ENCODE assay signal across 20 cellular contexts in the genomic region with DNA sequence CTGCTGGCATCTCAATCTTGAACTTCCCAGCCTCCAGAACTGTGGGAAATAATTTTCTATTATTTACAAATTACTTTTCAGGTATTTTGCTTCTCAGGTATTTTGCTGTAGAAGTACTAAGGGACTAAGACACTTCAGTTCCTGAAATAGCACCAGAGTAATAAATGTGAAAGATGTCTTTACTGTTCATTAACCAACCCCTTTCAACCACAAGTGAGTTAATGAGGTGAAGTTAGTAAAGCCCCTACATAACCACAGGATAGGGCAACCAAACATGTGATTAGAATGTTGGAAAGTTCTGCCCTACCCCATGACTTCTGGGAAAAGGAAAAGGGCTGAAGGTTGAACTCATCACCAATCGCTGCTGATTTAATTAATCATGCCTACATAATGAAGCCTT. TPM values are rescaled to one million over a fixed set of nuclear protein-coding genes. Genes with fewer than 3 reads are reported as not detected.
DNase-seq lines count a peak whose midpoint lies in the region; ATAC-seq and TF ChIP-seq lines count a peak whose summit lies in the region.
"Had no signal": no experiment of that assay in that cellular context is flagged by ENCODE, and none has a peak within 500 bp of the region (broad histone marks: within the 10 kb centered on the region; RNA-seq: fewer than 3 reads in every experiment).

No MANE protein-coding gene starts in this region.

- WGBS in right lobe of liver (ENCODE audit: insufficient coverage, low coverage, low lambda C conversion rate, missing lambda C conversion rate) = 82% methylated on average over 1 of the region's 1 CpG

- DNase-seq in left ventricle myocardium inferior (no peak), Right ventricle myocardium superior (no peak), T-helper 17 cell (no peak), mesothelial cell of epicardium (ENCODE audit: low spot score in 2 of 2, unreplicated experiment in 2 of 2) (no peak), A673 (ENCODE audit: low spot score) (no peak), left lung (no peak), right lobe of liver (no peak)
- DNase-seq: body of pancreas; foreskin keratinocyte; left ventricle myocardium superior; NCI-H1694; NCI-H2171 treated with DMSO at 0.1 percent for 48 hours; NCI-H524 treated with DMSO at 0.1 percent for 48 hours; NK-92 treated with Interleukin-12 subunit alpha and Interleukin-12 subunit beta, amount 100 ng/mL, for 24 hours; SIG-M5; stimulated activated CD4-positive, alpha-beta T cell treated with anti-CD3 and anti-CD28 coated beads, Interleukin-15, amount 100 ng/mL, for 24 hours; SW 1271 had no signal

- peaks cover 2% of the 10 kb centered on the region for H3K4me1 Mint-ChIP-seq in T-helper 17 cell
- H3K4me1 Mint-ChIP-seq in mesothelial cell of epicardium = peaks cover 3% of the 10 kb centered on the region
- H3K4me1 Mint-ChIP-seq: neural progenitor cell had no signal

- no peak for TF ChIP-seq POLR2A in right lobe of liver (IDR thresholded peaks at IDR 0.05)

- TF ChIP-seq CTCF in left ventricle myocardium inferior (IDR thresholded peaks at IDR 0.05; ENCODE audit: borderline replicate concordance) = no peak
- TF ChIP-seq CTCF in mesothelial cell of epicardium (IDR thresholded peaks at IDR 0.05; ENCODE audit: unreplicated experiment) = no peak
- TF ChIP-seq CTCF in A673 (conservative IDR thresholded peaks at IDR 0.05; ENCODE audit: low read depth, low read length) = no peak
- no peak for TF ChIP-seq CTCF in left lung (IDR thresholded peaks at IDR 0.05)
- no peak for TF ChIP-seq CTCF in right lobe of liver (IDR thresholded peaks at IDR 0.05)

- H3K36me3 Mint-ChIP-seq in T-helper 17 cell (ENCODE audit: low read depth) = peaks cover 2% of the 10 kb centered on the region
- peaks cover 42% of the 10 kb centered on the region for H3K36me3 Mint-ChIP-seq in mesothelial cell of epicardium

- H3K9me3 Mint-ChIP-seq in mesothelial cell of epicardium = peaks cover 15% of the 10 kb centered on the region

- H3K27ac Mint-ChIP-seq in T-helper 17 cell (no peak overlapping the region), mesothelial cell of epicardium (peak overlapping the region; percentile 93)
- H3K27ac Mint-ChIP-seq: activated T-helper 17 cell treated with anti-CD3 and anti-CD28 coated beads, Interleukin-2, amount 50 U/mL, for 72 hours; neural progenitor cell had no signal

- intact Hi-C loops in left ventricle myocardium inferior (cut with micrococcal nuclease) = no loop called here
- intact Hi-C loops in Right ventricle myocardium superior (cut with DNase I) = no loop called here
- intact Hi-C loops in A673 (cut with micrococcal nuclease; ENCODE audit: unreplicated experiment) = no loop called here
- intact Hi-C loops in left lung (cut with DNase I) = no loop called here
- intact Hi-C loops in right lobe of liver (cut with DNase I) = loop anchor here in 1 of 2 donors (10.0 kb wide), 1 partner anchor 73 kb away; a partner anchor contains a TSS

- CTCF ChIA-PET in A673 (lab: Charles Lee) = no interaction called here

- H3K27me3 ChIP-seq in left ventricle myocardium inferior (ENCODE audit: low read depth) (no peaks in the 10 kb centered on the region), A673 (replicated peaks; ENCODE audit: insufficient read depth, low read depth, low read length, poor library complexity) (no peaks in the 10 kb centered on the region), left lung (no peaks in the 10 kb centered on the region), right lobe of liver (no peaks in the 10 kb centered on the region)
- H3K27me3 ChIP-seq: body of pancreas, foreskin keratinocyte, neural progenitor cell had no signal

- peaks cover 49% of the 10 kb centered on the region for H3K4me1 ChIP-seq in left ventricle myocardium inferior
- no peaks in the 10 kb centered on the region for H3K4me1 ChIP-seq in A673 (ENCODE audit: insufficient read depth, low read length, poor library complexity, severe bottlenecking)
- H3K4me1 ChIP-seq in left lung = peaks cover 4 to 9% of the 10 kb centered on the region in 2 donors
- H3K4me1 ChIP-seq in right lobe of liver = peaks cover 0 to 6% (median 0%) of the 10 kb centered on the region in 4 donors
- H3K4me1 ChIP-seq: foreskin keratinocyte had no signal

- no peaks in the 10 kb centered on the region for H3K9me3 ChIP-seq in left ventricle myocardium inferior (replicated peaks)
- H3K9me3 ChIP-seq in T-helper 17 cell (ENCODE audit: control insufficient read depth, low read length, poor library complexity, severe bottlenecking) = no peaks in the 10 kb centered on the region
- peaks cover 18% of the 10 kb centered on the region for H3K9me3 ChIP-seq in A673 (ENCODE audit: low read depth, low read length, poor library complexity, severe bottlenecking)
- H3K9me3 ChIP-seq in left lung = peaks cover 0 to 43% of the 10 kb centered on the region in 2 donors
- H3K9me3 ChIP-seq in right lobe of liver = no peaks in the 10 kb centered on the region
- H3K9me3 ChIP-seq: body of pancreas had no signal

- H3K27me3 Mint-ChIP-seq in T-helper 17 cell = no peaks in the 10 kb centered on the region
- no peaks in the 10 kb centered on the region for H3K27me3 Mint-ChIP-seq in mesothelial cell of epicardium (ENCODE audit: low read depth)
- H3K27me3 Mint-ChIP-seq: activated T-helper 17 cell treated with anti-CD3 and anti-CD28 coated beads, Interleukin-2, amount 50 U/mL, for 72 hours had no signal

- H3K4me3 ChIP-seq in left ventricle myocardium inferior = no peak overlapping the region
- H3K4me3 ChIP-seq in A673 (ENCODE audit: low read depth, low read length, poor library complexity, severe bottlenecking) = no peak overlapping the region
- no peak overlapping the region for H3K4me3 ChIP-seq in left lung
- H3K4me3 ChIP-seq in right lobe of liver = no peak overlapping the region
- H3K4me3 ChIP-seq: body of pancreas, neural progenitor cell had no signal

- ATAC-seq in Right ventricle myocardium superior (ENCODE audit: poor library complexity) = no peak
- no peak for ATAC-seq in T-helper 17 cell
- ATAC-seq in left lung = no peak
- no peak for ATAC-seq in right lobe of liver
- ATAC-seq: activated T-helper 17 cell treated with anti-CD3 and anti-CD28 coated beads, Interleukin-2, amount 50 U/mL, for 72 hours; body of pancreas; foreskin keratinocyte; HCT116; left ventricle myocardium superior had no signal

- POLR2A ChIA-PET in A673 (lab: Charles Lee; ENCODE audit: low non-redundant PET) = no interaction called here

- H3K36me3 ChIP-seq in left ventricle myocardium inferior (peaks cover 38% of the 10 kb centered on the region), A673 (ENCODE audit: insufficient read depth, low read length, poor library complexity, severe bottlenecking) (no peaks in the 10 kb centered on the region), left lung (peaks cover 0 to 31% of the 10 kb centered on the region in 2 donors), right lobe of liver (no peaks in the 10 kb centered on the region)

- no TSS peak for BruUV-seq in A673 (replicated peaks; lab: Mats Ljungman, UMichigan)

- peak overlapping the region; percentile 95 for H3K27ac ChIP-seq in left ventricle myocardium inferior (replicated peaks)
- H3K27ac ChIP-seq in A673 (ENCODE audit: low read depth, low read length, poor library complexity, severe bottlenecking) = no peak overlapping the region
- H3K27ac ChIP-seq in left lung = no peak overlapping the region
- no peak overlapping the region for H3K27ac ChIP-seq in right lobe of liver
- H3K27ac ChIP-seq: foreskin keratinocyte, neural progenitor cell had no signal

- H3K4me3 Mint-ChIP-seq in T-helper 17 cell (peak overlapping the region; percentile 22), mesothelial cell of epicardium (peak overlapping the region; percentile 65)
- H3K4me3 Mint-ChIP-seq: activated T-helper 17 cell treated with anti-CD3 and anti-CD28 coated beads, Interleukin-2, amount 50 U/mL, for 72 hours had no signal

RNA-seq across cellular contexts. Expression of a gene that starts 2.7 kb away (rescaled TPM):
- total RNA-seq in left ventricle myocardium inferior (2.9 TPM), Right ventricle myocardium superior (2.4 TPM), T-helper 17 cell (1 to 10 TPM; 8.2 to 8.4 TPM), mesothelial cell of epicardium (14.0 to 15.8 TPM (median 15.2 TPM) in 3 replicates), A673 (2021) (2.8 and 4.1 TPM in 2 replicates), left lung (1 to 10 TPM; 3.1 to 3.6 TPM), right lobe of liver (1 to 10 TPM in 4 of 6 experiments, under 1 TPM in 2; 0.56 to 2.4 (median 1.5) TPM)

RNA-seq across cellular contexts. Expression of a gene that starts 9.8 kb away (rescaled TPM):
- total RNA-seq in left ventricle myocardium inferior (7.3 TPM), Right ventricle myocardium superior (9.8 TPM), T-helper 17 cell (1 to 10 TPM; 2.6 to 4.5 TPM), mesothelial cell of epicardium (12.4 to 13.3 TPM (median 12.8 TPM) in 3 replicates), A673 (2021) (4.4 and 4.9 TPM in 2 replicates), left lung (1 to 10 TPM; 6.8 to 7.5 TPM), right lobe of liver (1 to 10 TPM; 3.7 to 6.4 (median 5.5) TPM)
